Comparison of ENCODE assay signal across 17 cellular contexts in the genomic region with DNA sequence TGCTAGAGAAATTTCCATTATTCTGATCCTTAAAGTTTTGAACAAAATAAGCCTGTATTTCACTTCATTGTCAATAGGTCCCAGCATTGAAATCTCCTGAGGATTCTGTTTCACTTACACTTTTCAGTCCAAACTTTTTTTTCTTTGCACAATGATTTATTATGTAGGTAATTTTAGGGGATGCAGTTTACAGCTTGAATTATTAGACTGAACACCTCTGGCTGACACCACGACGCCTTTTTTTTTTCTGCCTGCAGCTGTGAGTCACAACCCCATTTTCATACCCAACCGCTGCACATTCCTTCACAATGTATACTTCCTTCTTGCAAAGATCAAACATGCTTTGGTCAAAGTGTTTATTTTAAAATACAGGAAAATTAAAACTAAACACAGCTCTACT. TPM values are rescaled to one million over a fixed set of nuclear protein-coding genes. Genes with fewer than 3 reads are reported as not detected.
A peak's percentile ranks its signal among the peaks of the same experiment; 100 is the strongest.
DNase-seq lines count a peak whose midpoint lies in the region; ATAC-seq and TF ChIP-seq lines count a peak whose summit lies in the region.
"Had no signal": no experiment of that assay in that cellular context is flagged by ENCODE, and none has a peak within 500 bp of the region (broad histone marks: within the 10 kb centered on the region; RNA-seq: fewer than 3 reads in every experiment).

No MANE protein-coding gene starts in this region.

- H3K27ac ChIP-seq in SJCRH30 (no peak overlapping the region), foreskin keratinocyte (no peak overlapping the region)
- H3K27ac ChIP-seq: ascending aorta had no signal

- peak overlapping the region; percentile 44; the same call in 1 of the 2 replicates for H3K4me3 ChIP-seq in SJCRH30
- H3K4me3 ChIP-seq: ascending aorta had no signal

- no peaks in the 10 kb centered on the region for H3K36me3 ChIP-seq in SJCRH30
- H3K36me3 ChIP-seq: ascending aorta had no signal

- TF ChIP-seq RAD21 in Ishikawa (IDR thresholded peaks at IDR 0.05; ENCODE audit: low read depth): no peak

- intact Hi-C loops in Right ventricle myocardium superior (cut with DNase I): no loop called here

- DNase-seq in ELR (ENCODE audit: low read depth): peak; percentile 59
- DNase-seq in SJCRH30: peak in 1 of 2 experiments; percentile 25
- DNase-seq in foreskin keratinocyte: peak in 1 of 2 donors; percentile 64
- no peak for DNase-seq in Right ventricle myocardium superior
- DNase-seq in hippocampal formation (lab: John Stamatoyannopoulos, UW): no peak
- no peak for DNase-seq in D341Med (ENCODE audit: low spot score)
- DNase-seq: activated CD4-positive, alpha-beta T cell treated with anti-CD3 and anti-CD28 coated beads, Interleukin-2, amount 50 U/mL, for 48 hours; effector CD8-positive, alpha-beta T cell; foreskin fibroblast; occipital lobe; small intestine had no signal

- H3K9me3 ChIP-seq in SJCRH30 (replicated peaks): no peaks in the 10 kb centered on the region

- ATAC-seq in foreskin keratinocyte (peak; percentile 58), Right ventricle myocardium superior (ENCODE audit: poor library complexity) (no peak), HG02678 (IDR thresholded peaks at IDR 0.05; ENCODE audit: unreplicated experiment) (no peak)
- ATAC-seq: activated T-helper 17 cell treated with anti-CD3 and anti-CD28 coated beads, Interleukin-2, amount 50 U/mL, for 72 hours had no signal

- peak; percentile 85; the same call in 1 of the 2 replicates for TF ChIP-seq EP300 in Ishikawa (IDR thresholded peaks at IDR 0.05; ENCODE audit: borderline replicate concordance)

- H3K4me1 ChIP-seq in SJCRH30 (peaks cover 12% of the 10 kb centered on the region; the same call in 1 of the 2 replicates), foreskin keratinocyte (peaks cover 4% of the 10 kb centered on the region)
- H3K4me1 ChIP-seq: ascending aorta had no signal

- no peaks in the 10 kb centered on the region for H3K27me3 ChIP-seq in SJCRH30
- peaks cover 100% of the 10 kb centered on the region for H3K27me3 ChIP-seq in foreskin keratinocyte

- no peak for TF ChIP-seq CTCF in foreskin keratinocyte (conservative IDR thresholded peaks at IDR 0.05)

TF ChIP-seq in Ishikawa, 13 proteins besides CTCF, POLR2A, EP300 and RAD21:
- TF ChIP-seq YY1 (IDR thresholded peaks at IDR 0.05; ENCODE audit: low read depth): 0 out of 2 replicates have a peak, but pooled peaks have one; percentile 21
- peak; percentile 69 for TF ChIP-seq TEAD4 (IDR thresholded peaks at IDR 0.05)
- peak; percentile 67; the same call in 1 of the 2 replicates for TF ChIP-seq FOXM1 (IDR thresholded peaks at IDR 0.05; ENCODE audit: borderline replicate concordance, low read depth)
- TF ChIP-seq CEBPB (IDR thresholded peaks at IDR 0.05): no peak
- peak; percentile 84 for TF ChIP-seq TCF12 (IDR thresholded peaks at IDR 0.05; ENCODE audit: low read depth)
- TF ChIP-seq TAF1 (IDR thresholded peaks at IDR 0.05; ENCODE audit: low read depth): no peak
- peak; percentile 78 for TF ChIP-seq NFIC (IDR thresholded peaks at IDR 0.05)
TF ChIP-seq in Ishikawa: peak in this region for 5.

RNA-seq across cellular contexts. Expression of a gene that starts 11.3 kb away (rescaled TPM):
- total RNA-seq in SJCRH30 (2014; rRNA removed; shearing (Covaris generic)): 2.7 and 3.1 TPM in 2 replicates
- total RNA-seq in foreskin keratinocyte (not detected in 2 replicates), Right ventricle myocardium superior (not detected)
- not detected in 2 replicates for polyA plus RNA-seq in foreskin keratinocyte
- total RNA-seq: ascending aorta; T-helper 2 cell treated with Interferon-gamma antibody and Interleukin-4, amounts not matched to agents 100 ng/mL and 5 ng/mL, for 36 hours had no signal
- polyA plus RNA-seq: CD14-positive monocyte had no signal

RNA-seq across cellular contexts. Expression of a gene that starts 21.3 kb away (rescaled TPM):
- total RNA-seq in SJCRH30 (2014; rRNA removed; shearing (Covaris generic)): 1.1 and 1.2 TPM in 2 replicates
- total RNA-seq in foreskin keratinocyte (not detected in 2 replicates), Right ventricle myocardium superior (not detected)
- not detected in 2 replicates for polyA plus RNA-seq in foreskin keratinocyte
- total RNA-seq: ascending aorta; T-helper 2 cell treated with Interferon-gamma antibody and Interleukin-4, amounts not matched to agents 100 ng/mL and 5 ng/mL, for 36 hours had no signal
- polyA plus RNA-seq: CD14-positive monocyte had no signal
